ENCODE assay signal across 27 cellular contexts in the genomic region with DNA sequence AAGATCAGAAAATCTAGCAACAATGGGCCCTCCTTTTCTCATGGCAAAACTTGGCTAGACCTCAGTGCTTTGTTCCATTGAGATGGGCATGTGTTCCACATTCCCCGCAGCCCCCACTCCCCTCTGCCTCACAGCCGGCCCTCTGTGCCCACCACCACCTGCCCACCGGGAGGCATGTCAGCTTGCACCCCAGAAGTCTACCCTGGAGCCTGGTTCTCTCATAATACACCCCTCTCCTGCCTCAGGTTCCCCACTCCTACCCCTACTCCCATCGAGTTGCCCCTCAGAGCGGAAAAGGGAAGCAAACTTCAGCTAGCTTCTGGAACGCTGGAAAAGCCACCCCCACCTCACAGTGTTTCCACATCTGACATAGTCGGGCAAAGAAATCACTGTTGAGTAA.
"Had no signal": no experiment of that assay in that cellular context is flagged by ENCODE, and none has a peak within 500 bp of the region (broad histone marks: within the 10 kb centered on the region; RNA-seq: fewer than 3 reads in every experiment).

No MANE protein-coding gene starts in this region.

- H3K4me1 Mint-ChIP-seq: immature natural killer cell, memory B cell, naive B cell had no signal

- H3K27ac Mint-ChIP-seq: immature natural killer cell; memory B cell; mesothelial cell of epicardium; naive B cell; natural killer cell treated with Interleukin-12 subunit alpha and Interleukin-12 subunit beta and Interleukin-15 and Interleukin-18, amount 100 ng/mL, for 72 hours; stimulated activated naive CD8-positive, alpha-beta T cell treated with anti-CD3 and anti-CD28 coated beads, Interleukin-15, amount 100 ng/mL, for 72 hours had no signal

- H3K27me3 ChIP-seq: dorsolateral prefrontal cortex, esophagus squamous epithelium, right atrium auricular region, suprapubic skin, transverse colon, upper lobe of right lung had no signal

- H3K36me3 Mint-ChIP-seq: memory B cell; mesothelial cell of epicardium; naive B cell; natural killer cell treated with Interleukin-12 subunit alpha and Interleukin-12 subunit beta and Interleukin-15 and Interleukin-18, amount 100 ng/mL, for 72 hours had no signal

- H3K36me3 ChIP-seq: esophagus squamous epithelium, prostate gland, right atrium auricular region, suprapubic skin, transverse colon, upper lobe of right lung had no signal

- H3K4me3 ChIP-seq: dorsolateral prefrontal cortex, esophagus squamous epithelium, lung, mucosa of descending colon, prostate gland, right atrium auricular region, smooth muscle cell, suprapubic skin, transverse colon, upper lobe of right lung had no signal

- ATAC-seq: left ventricle myocardium superior; mucosa of descending colon; natural killer cell treated with Interleukin-12 subunit alpha and Interleukin-12 subunit beta and Interleukin-15 and Interleukin-18, amount 100 ng/mL, for 72 hours; sciatic nerve; stimulated activated naive CD8-positive, alpha-beta T cell treated with anti-CD3 and anti-CD28 coated beads, Interleukin-15, amount 100 ng/mL, for 72 hours; upper lobe of right lung had no signal

- H3K4me1 ChIP-seq: prostate gland had no signal

- H3K27me3 Mint-ChIP-seq: naive B cell; natural killer cell treated with Interleukin-12 subunit alpha and Interleukin-12 subunit beta and Interleukin-15 and Interleukin-18, amount 100 ng/mL, for 72 hours; stimulated activated naive CD8-positive, alpha-beta T cell treated with anti-CD3 and anti-CD28 coated beads, Interleukin-15, amount 100 ng/mL, for 72 hours had no signal

- DNase-seq: dorsolateral prefrontal cortex; effector CD8-positive, alpha-beta T cell; esophagus squamous epithelium; foreskin melanocyte; hypothalamus; immature natural killer cell; left ventricle myocardium superior; mucosa of descending colon; naive B cell; stimulated activated CD4-positive, alpha-beta T cell treated with anti-CD3 and anti-CD28 coated beads, Interleukin-12 subunit alpha, Interleukin-12 subunit beta, amount 100 ng/mL, for 4 hours; stimulated activated CD4-positive, alpha-beta T cell treated with anti-CD3 and anti-CD28 coated beads, Interleukin-1b, Interleukin-23, amount 100 ng/mL, for 48 hours; stimulated activated CD4-positive, alpha-beta T cell treated with anti-CD3 and anti-CD28 coated beads, Interleukin-4, amount 100 ng/mL, for 1 hour; stimulated activated CD8-positive, alpha-beta memory T cell treated with anti-CD3 and anti-CD28 coated beads, Interleukin-4, amount 100 ng/mL, for 48 hours; stimulated activated naive CD4-positive, alpha-beta T cell; stimulated activated naive CD8-positive, alpha-beta T cell treated with anti-CD3 and anti-CD28 coated beads, Interleukin-15, amount 100 ng/mL, for 72 hours; transverse colon; upper lobe of right lung had no signal

- H3K4me3 Mint-ChIP-seq: immature natural killer cell; memory B cell; mesothelial cell of epicardium; naive B cell; natural killer cell treated with Interleukin-12 subunit alpha and Interleukin-12 subunit beta and Interleukin-15 and Interleukin-18, amount 100 ng/mL, for 72 hours; neural crest cell; stimulated activated naive CD8-positive, alpha-beta T cell treated with anti-CD3 and anti-CD28 coated beads, Interleukin-15, amount 100 ng/mL, for 72 hours had no signal

- H3K27ac ChIP-seq: dorsolateral prefrontal cortex, esophagus squamous epithelium, prostate gland, right atrium auricular region, suprapubic skin, transverse colon, upper lobe of right lung had no signal

- H3K4me2 ChIP-seq: smooth muscle cell had no signal

- H3K9me3 ChIP-seq: esophagus squamous epithelium, mucosa of descending colon, prostate gland, right atrium auricular region, suprapubic skin, transverse colon, upper lobe of right lung had no signal

- H3K9me3 Mint-ChIP-seq: immature natural killer cell; memory B cell; naive B cell; natural killer cell treated with Interleukin-12 subunit alpha and Interleukin-12 subunit beta and Interleukin-15 and Interleukin-18, amount 100 ng/mL, for 72 hours; stimulated activated naive CD8-positive, alpha-beta T cell treated with anti-CD3 and anti-CD28 coated beads, Interleukin-15, amount 100 ng/mL, for 72 hours had no signal
